8 cellular contexts compared by ENCODE assay signal in the genomic region with DNA sequence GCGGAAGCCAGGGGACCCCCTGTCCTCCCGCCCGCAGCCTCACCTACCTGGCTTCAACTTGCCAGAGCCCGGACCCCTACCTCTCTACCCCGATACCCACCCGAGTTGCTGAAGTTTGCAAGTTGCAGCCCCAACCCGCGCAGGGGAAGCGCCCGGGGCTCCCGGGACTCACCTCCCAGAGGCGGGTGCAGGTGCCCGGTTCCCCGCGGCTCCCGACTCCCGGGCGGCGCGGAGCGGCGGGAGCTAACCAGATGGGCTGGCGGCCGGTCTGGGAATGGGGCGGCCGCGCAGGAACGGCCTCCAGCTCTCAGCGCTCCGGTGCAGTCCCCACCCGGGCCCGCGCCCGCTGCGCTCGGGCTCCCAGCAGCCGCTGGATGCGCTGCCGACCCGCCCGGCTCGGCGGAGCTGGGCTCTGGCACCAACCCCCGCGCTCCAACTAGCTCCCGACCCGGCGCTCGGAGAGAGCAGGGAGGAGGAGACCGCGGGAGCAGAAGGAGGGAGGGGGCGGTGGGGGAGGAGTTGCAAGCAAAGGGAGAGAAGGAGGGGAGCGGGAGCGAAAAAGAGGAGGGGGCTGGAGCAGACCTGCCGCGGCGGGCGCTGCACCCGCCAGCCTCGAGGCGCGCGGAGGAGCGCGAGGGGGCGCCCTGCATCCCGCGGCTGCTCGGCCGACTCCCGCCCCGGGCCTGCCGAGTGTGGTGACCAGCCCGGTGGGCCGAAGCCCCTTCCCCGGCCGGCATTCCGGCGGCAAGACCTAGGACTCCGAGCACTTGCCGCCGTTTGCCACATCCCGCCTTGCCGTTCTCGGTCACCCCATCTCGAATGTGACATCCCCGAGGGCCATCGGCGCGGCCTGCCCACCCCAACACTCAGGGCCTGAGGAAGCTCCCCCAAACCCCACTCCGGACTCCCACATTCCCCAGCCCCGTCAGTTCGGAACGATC. TPM values are rescaled to one million over a fixed set of nuclear protein-coding genes. Genes with fewer than 3 reads are reported as not detected.
DNase-seq lines count a peak whose midpoint lies in the region; ATAC-seq, FAIRE-seq and TF ChIP-seq lines count a peak whose summit lies in the region.

A gene with protein sequence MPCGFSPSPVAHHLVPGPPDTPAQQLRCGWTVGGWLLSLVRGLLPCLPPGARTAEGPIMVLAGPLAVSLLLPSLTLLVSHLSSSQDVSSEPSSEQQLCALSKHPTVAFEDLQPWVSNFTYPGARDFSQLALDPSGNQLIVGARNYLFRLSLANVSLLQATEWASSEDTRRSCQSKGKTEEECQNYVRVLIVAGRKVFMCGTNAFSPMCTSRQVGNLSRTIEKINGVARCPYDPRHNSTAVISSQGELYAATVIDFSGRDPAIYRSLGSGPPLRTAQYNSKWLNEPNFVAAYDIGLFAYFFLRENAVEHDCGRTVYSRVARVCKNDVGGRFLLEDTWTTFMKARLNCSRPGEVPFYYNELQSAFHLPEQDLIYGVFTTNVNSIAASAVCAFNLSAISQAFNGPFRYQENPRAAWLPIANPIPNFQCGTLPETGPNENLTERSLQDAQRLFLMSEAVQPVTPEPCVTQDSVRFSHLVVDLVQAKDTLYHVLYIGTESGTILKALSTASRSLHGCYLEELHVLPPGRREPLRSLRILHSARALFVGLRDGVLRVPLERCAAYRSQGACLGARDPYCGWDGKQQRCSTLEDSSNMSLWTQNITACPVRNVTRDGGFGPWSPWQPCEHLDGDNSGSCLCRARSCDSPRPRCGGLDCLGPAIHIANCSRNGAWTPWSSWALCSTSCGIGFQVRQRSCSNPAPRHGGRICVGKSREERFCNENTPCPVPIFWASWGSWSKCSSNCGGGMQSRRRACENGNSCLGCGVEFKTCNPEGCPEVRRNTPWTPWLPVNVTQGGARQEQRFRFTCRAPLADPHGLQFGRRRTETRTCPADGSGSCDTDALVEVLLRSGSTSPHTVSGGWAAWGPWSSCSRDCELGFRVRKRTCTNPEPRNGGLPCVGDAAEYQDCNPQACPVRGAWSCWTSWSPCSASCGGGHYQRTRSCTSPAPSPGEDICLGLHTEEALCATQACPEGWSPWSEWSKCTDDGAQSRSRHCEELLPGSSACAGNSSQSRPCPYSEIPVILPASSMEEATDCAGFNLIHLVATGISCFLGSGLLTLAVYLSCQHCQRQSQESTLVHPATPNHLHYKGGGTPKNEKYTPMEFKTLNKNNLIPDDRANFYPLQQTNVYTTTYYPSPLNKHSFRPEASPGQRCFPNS (minus strand): TSS at position 472 of the 941 bp plus-strand sequence. CDS start 66,500 bp downstream, outside the sequence.

- H3K4me3 ChIP-seq in A549 (peak within 1 kb of the TSS; percentile 72), GM12865 (ENCODE audit: low read depth, low read length) (peak within 1 kb of the TSS; percentile 32), NT2/D1 (ENCODE audit: insufficient read length, low read depth) (peak within 1 kb of the TSS; percentile 73), brain microvascular endothelial cell (ENCODE audit: low read depth, low read length) (peak within 1 kb of the TSS; percentile 39), small intestine (ENCODE audit: low read depth in 1 of 2, low read length in 2 of 2) (peak within 1 kb of the TSS; percentile 22 to 45)

- H3K27ac ChIP-seq in A549, result peak within 1 kb of the TSS; percentile 30 to 57; a peak in 4 of 6 replicates
- no peak within 1 kb of the TSS for H3K27ac ChIP-seq in brain microvascular endothelial cell
- H3K27ac ChIP-seq in small intestine (ENCODE audit: low read depth in 1 of 2, low read length in 1 of 2), result no peak within 1 kb of the TSS

- TF ChIP-seq CTCF in A549 (IDR thresholded peaks at IDR 0.05) (peak; percentile 68), GM12865 (IDR thresholded peaks at IDR 0.05; ENCODE audit: insufficient read depth, low read depth, low read length, missing control alignments) (peak; percentile 22), brain microvascular endothelial cell (IDR thresholded peaks at IDR 0.05; ENCODE audit: low read depth, low read length, missing control alignments) (no peak)

- H3K9me3 ChIP-seq in A549 (0 out of 3 replicates have a peak, but pooled peaks cover 9% of the 10 kb centered on the region), NT2/D1 (ENCODE audit: insufficient read depth, low read length) (no peaks in the 10 kb centered on the region), small intestine (ENCODE audit: control insufficient read depth, low read depth) (no peaks in the 10 kb centered on the region)

- POLR2A ChIA-PET in A549 (lab: Yijun Ruan, JAX), result interaction anchor here (0.6 to 1.0 kb wide), 3 partner anchors 47 to 643 kb away, joined by 3 read pairs; a partner anchor contains a TSS

- no peak for TF ChIP-seq EP300 in A549 (IDR thresholded peaks at IDR 0.05)

- FAIRE-seq in A549 (lab: Jason Lieb, UNC) (no peak), small intestine (lab: Jason Lieb, UNC) (no peak)

- CTCF ChIA-PET in A549 (lab: Yijun Ruan, JAX), result interaction anchor here (0.6 to 6.6 kb wide), 58 partner anchors 9 to 1487 kb away, joined by 3 to 95 read pairs (median 4); a partner anchor contains a TSS

- ATAC-seq in A549, result peak; percentile 78 to 86
- no peak for ATAC-seq in GM19463 (IDR thresholded peaks at IDR 0.05; ENCODE audit: unreplicated experiment)

- TF ChIP-seq RAD21 in A549 (conservative IDR thresholded peaks at IDR 0.05 in 1 of 2, IDR thresholded peaks at IDR 0.05 in 1 of 2), result no peak

- H3K27me3 ChIP-seq in NT2/D1 (ENCODE audit: insufficient read depth, insufficient read length) (peaks cover 65% of the 10 kb centered on the region), brain microvascular endothelial cell (replicated peaks) (peaks cover 55% of the 10 kb centered on the region), small intestine (ENCODE audit: control insufficient read depth in 2 of 2, insufficient read depth in 2 of 2, low read length in 2 of 2) (peaks cover 0 to 30% of the 10 kb centered on the region in 2 donors)

- H3K36me3 ChIP-seq in NT2/D1 (ENCODE audit: insufficient read depth, insufficient read length, low read length) (no peaks in the 10 kb centered on the region), brain microvascular endothelial cell (replicated peaks) (no peaks in the 10 kb centered on the region), small intestine (ENCODE audit: control insufficient read depth in 2 of 2, insufficient read depth in 2 of 2, low read length in 2 of 2) (no peaks in the 10 kb centered on the region)

- H3K4me1 ChIP-seq in A549 (peaks cover 6% of the 10 kb centered on the region; the same call in 2 of the 3 replicates), NT2/D1 (ENCODE audit: insufficient read depth, insufficient read length) (peaks cover 1% of the 10 kb centered on the region), small intestine (ENCODE audit: control insufficient read depth in 2 of 2, insufficient read depth in 1 of 2, low read depth in 1 of 2, low read length in 1 of 2) (peaks cover 0 to 6% of the 10 kb centered on the region in 2 donors)

- TF ChIP-seq POLR2A in A549 (IDR thresholded peaks at IDR 0.05; ENCODE audit: low read length), result no peak

- peak within 1 kb of the TSS; percentile 100 for H3K4me2 ChIP-seq in A549

- peak within 1 kb of the TSS; percentile 87 for H3K9ac ChIP-seq in NT2/D1 (ENCODE audit: insufficient read length, low read depth)

- in situ Hi-C loops in brain microvascular endothelial cell (cut with HindIII; ENCODE audit: low pct_ligation_motif_present, low sequenced_read_pairs), result no loop called here

- DNase-seq in A549 (ENCODE audit: low read depth in 1 of 2, low spot score in 1 of 2), result peak; percentile 29 to 36
- no peak for DNase-seq in GM12865 (ENCODE audit: low read depth)
- DNase-seq in NT2/D1 (ENCODE audit: low read depth, low spot score), result peak; percentile 81
- no peak for DNase-seq in brain microvascular endothelial cell
- DNase-seq in iPS-NIHi7 (ENCODE audit: extremely low spot score), result peak; percentile 79
- no peak for DNase-seq in small intestine
- no peak for DNase-seq in SIG-M5 (lab: John Stamatoyannopoulos, UW)

- WGBS in A549 (ENCODE audit: missing lambda C conversion rate), result 5% methylated on average over 41 of the region's 94 CpGs
- 1 to 2% (median 1%) methylated on average over 67 to 94 of the region's 94 CpGs for WGBS in small intestine, 3 donors

TF ChIP-seq in A549, 52 proteins besides CTCF, POLR2A, EP300 and RAD21 (continues in another document):
- TF ChIP-seq KDM1A (IDR thresholded peaks at IDR 0.05; ENCODE audit: low read depth) (no peak), EHMT2 (IDR thresholded peaks at IDR 0.05; ENCODE audit: low read depth) (no peak), MAFK (IDR thresholded peaks at IDR 0.05; ENCODE audit: partially characterized antibody) (no peak), RNF2 (IDR thresholded peaks at IDR 0.05; ENCODE audit: borderline replicate concordance, low read depth) (peak; percentile 29; the same call in 1 of the 2 replicates), CBX2 (IDR thresholded peaks at IDR 0.05; ENCODE audit: borderline replicate concordance, low read depth) (no peak), HOXA7 (CRISPR knock-in tag; IDR thresholded peaks at IDR 0.05) (no peak), SMC3 (IDR thresholded peaks at IDR 0.05) (peak; percentile 46; the same call in 2 of the 3 replicates), FOSB (CRISPR knock-in tag; IDR thresholded peaks at IDR 0.05) (no peak), ESRRA (IDR thresholded peaks at IDR 0.05; ENCODE audit: borderline replicate concordance, low read length) (no peak), HDAC2 (IDR thresholded peaks at IDR 0.05) (0 out of 2 replicates have a peak, but pooled peaks have one; percentile 30), KDM5A (IDR thresholded peaks at IDR 0.05) (no peak), ZSCAN20 (CRISPR knock-in tag; IDR thresholded peaks at IDR 0.05) (no peak)
- TF ChIP-seq, protein P1, sequence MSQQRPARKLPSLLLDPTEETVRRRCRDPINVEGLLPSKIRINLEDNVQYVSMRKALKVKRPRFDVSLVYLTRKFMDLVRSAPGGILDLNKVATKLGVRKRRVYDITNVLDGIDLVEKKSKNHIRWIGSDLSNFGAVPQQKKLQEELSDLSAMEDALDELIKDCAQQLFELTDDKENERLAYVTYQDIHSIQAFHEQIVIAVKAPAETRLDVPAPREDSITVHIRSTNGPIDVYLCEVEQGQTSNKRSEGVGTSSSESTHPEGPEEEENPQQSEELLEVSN (IDR thresholded peaks at IDR 0.05; ENCODE audit: borderline replicate concordance, low read depth), result no peak; the same call in 1 of the 2 replicates
- TF ChIP-seq, protein P2, sequence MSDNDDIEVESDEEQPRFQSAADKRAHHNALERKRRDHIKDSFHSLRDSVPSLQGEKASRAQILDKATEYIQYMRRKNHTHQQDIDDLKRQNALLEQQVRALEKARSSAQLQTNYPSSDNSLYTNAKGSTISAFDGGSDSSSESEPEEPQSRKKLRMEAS (IDR thresholded peaks at IDR 0.05), result 0 out of 2 replicates have a peak, but pooled peaks have one; percentile 29

RNA-seq across cellular contexts. Expression of the gene that starts here (rescaled TPM):
- 0.01 TPM in 1 of 2 replicates, not detected in the other for polyA plus RNA-seq in A549 (2011; rRNA removed)
- polyA plus RNA-seq in A549 (2012; cell fraction: cytosol; rRNA removed), result 0.01 TPM in 2 replicates
- polyA plus RNA-seq in A549 (2012; cell fraction: nucleus; rRNA removed), result 0.04 and 0.06 TPM in 2 replicates
- 0.03 to 0.04 TPM (median 0.03 TPM) in 3 replicates for polyA plus RNA-seq in A549 (2017; fragmentation: RNase III; extraction: RNeasy Plus Mini Kit Qiagen cat#74134 plus additional on column Dnase treatment)
- polyA minus RNA-seq in A549 (2011; rRNA and poly(A)+ RNA removed), result not detected in 2 replicates
- polyA plus RNA-seq in small intestine, result 1 to 10 TPM in 1 of 3 donors, under 1 TPM in 1, not detected in 1; 0.75 to 1.9 TPM

Comparison
In these comparisons a context has a peak if more than half of its experiments do, and no peak if none do; other contexts are left out.
1. Peak in DNase-seq, ATAC-seq, H3K4me3 ChIP-seq, H3K27ac ChIP-seq and H3K4me2 ChIP-seq in A549; RNA of the gene not detected or under 1 TPM.
2. DNase-seq: peak in NT2/D1 (single experiment) and iPS-NIHi7 (single experiment); none in GM12865 (single experiment), brain microvascular endothelial cell (single experiment), small intestine (single experiment) and SIG-M5 (single experiment).
3. Peak in every context shown above with its lines, with median percentiles within 50 percentile points of each other: H3K4me3 ChIP-seq.